ENCODE assay signal across 8 cellular contexts in the genomic region with DNA sequence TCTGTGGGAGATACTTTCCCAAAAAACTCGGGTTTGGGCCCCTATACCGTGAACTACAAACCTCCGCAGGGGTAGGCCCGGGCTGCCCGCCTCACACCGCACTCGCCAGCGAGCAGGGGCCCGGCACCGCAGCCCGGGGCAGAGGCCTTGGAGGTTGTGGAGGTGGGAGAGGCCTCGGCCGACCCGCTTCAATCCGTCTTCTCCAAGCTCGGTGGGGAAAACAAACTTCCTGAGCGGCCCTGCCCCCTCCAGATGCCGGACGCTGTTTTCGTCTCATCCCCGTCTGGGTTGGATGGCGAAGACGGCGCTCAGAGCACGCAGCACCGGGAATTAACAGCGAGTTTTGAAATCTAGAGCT. TPM values are rescaled to one million over a fixed set of nuclear protein-coding genes. Genes with fewer than 3 reads are reported as not detected.
A peak's percentile ranks its signal among the peaks of the same experiment; 100 is the strongest.
DNase-seq lines count a peak whose midpoint lies in the region; ATAC-seq and TF ChIP-seq lines count a peak whose summit lies in the region.

No MANE protein-coding gene starts in this region.

- H3K27me3 ChIP-seq in GM06990 (replicated peaks; ENCODE audit: control insufficient read depth, insufficient read depth, low read length) = no peaks in the 10 kb centered on the region

- H3K36me3 ChIP-seq in GM06990 (ENCODE audit: control insufficient read depth, insufficient read depth, low read length) = no peaks in the 10 kb centered on the region

- DNase-seq in GM06990 (ENCODE audit: extremely low read depth, insufficient read length) = no peak
- peak; percentile 27 for DNase-seq in HuH-7 (ENCODE audit: low spot score)
- peak; percentile 31 for DNase-seq in activated T-cell treated with anti-CD3 and anti-CD28 coated beads for 24 hours (ENCODE audit: low read depth)
- no peak for DNase-seq in fibroblast of pulmonary artery (ENCODE audit: low read depth)
- DNase-seq in omental fat pad (ENCODE audit: low spot score) = no peak
- DNase-seq in NCI-H2029 treated with DMSO at 0.1 percent for 48 hours (lab: John Stamatoyannopoulos, UW) = no peak
- DNase-seq in DMS114 treated with DMSO at 0.1 percent for 48 hours (lab: John Stamatoyannopoulos, UW; ENCODE audit: unreplicated experiment) = no peak

- TF ChIP-seq CTCF in GM06990 (IDR thresholded peaks at IDR 0.05; ENCODE audit: insufficient read depth, low read length, poor library complexity, severe bottlenecking) (no peak), fibroblast of pulmonary artery (IDR thresholded peaks at IDR 0.05; ENCODE audit: low read length, missing control alignments) (no peak), omental fat pad (IDR thresholded peaks at IDR 0.05) (no peak)

- H3K4me3 ChIP-seq in GM06990 (replicated peaks; ENCODE audit: low read depth, low read length) (peak overlapping the region; percentile 77), fibroblast of pulmonary artery (replicated peaks; ENCODE audit: low read depth, low read length) (peak overlapping the region; percentile 76)

- ATAC-seq in GM21723 (IDR thresholded peaks at IDR 0.05; ENCODE audit: unreplicated experiment) (peak; percentile 32), omental fat pad (ENCODE audit: low FRiP score) (peak; percentile 48)

RNA-seq across cellular contexts. Expression of a gene that starts 0.4 kb away (rescaled TPM):
- total RNA-seq in omental fat pad = 10 to 100 TPM; 20.3 to 48.6 (median 26.7) TPM

Comparison
In these comparisons a context has a peak if more than half of its experiments do, and no peak if none do; other contexts are left out.
1. DNase-seq: peak in HuH-7 (single experiment) and activated T-cell treated with anti-CD3 and anti-CD28 coated beads for 24 hours (single experiment); none in GM06990 (single experiment), fibroblast of pulmonary artery (single experiment), omental fat pad (single experiment), NCI-H2029 treated with DMSO at 0.1 percent for 48 hours (single experiment) and DMS114 treated with DMSO at 0.1 percent for 48 hours (single experiment).